In the genomic region with DNA sequence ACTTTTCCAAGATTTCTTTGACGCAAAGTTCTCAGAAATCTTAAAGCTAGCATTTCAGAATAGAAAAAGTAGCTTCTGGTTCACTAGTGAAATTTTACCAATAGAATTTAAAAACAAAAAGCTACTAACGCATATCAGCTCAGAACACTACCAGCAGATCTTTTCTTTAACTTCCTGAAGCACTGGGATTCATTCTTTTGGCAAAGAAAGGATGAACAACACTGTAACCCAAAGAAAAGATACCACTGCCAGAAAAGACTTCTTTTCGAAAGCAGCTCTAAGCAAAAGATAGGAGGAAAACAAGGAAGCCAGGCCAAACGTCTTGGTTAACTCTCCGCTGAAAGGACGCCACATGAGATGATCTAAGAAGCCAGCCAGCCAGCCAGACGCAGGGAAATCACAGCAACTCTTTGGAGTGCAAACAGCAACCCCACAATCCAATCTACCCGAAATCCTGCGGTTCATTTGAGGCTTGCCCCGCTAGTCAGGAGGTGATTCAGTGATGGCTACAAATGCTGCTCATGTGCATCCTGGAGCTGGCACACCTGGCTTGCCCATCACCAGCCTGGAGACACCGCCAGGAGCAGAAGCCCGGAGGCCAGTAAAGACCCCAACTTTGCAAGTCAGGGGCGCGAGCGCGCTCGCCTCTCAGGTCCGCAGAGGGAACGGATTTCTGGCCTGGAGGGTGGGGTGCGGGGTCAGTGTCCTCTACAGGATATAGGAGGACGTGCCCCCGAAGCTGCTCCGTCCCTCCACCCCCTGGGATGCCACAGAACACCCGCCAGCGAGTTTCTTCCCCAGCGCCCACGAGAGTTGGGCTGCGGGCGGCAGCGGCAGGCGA, we compare ENCODE assay signal across 8 cellular contexts. TPM values are rescaled to one million over a fixed set of nuclear protein-coding genes. Genes with fewer than 3 reads are reported as not detected.
A peak's percentile ranks its signal among the peaks of the same experiment; 100 is the strongest.
DNase-seq lines count a peak whose midpoint lies in the region; ATAC-seq and TF ChIP-seq lines count a peak whose summit lies in the region.

No MANE protein-coding gene starts in this region.

- in situ Hi-C loops in T47D (cut with HindIII; ENCODE audit: low pct_unique_long_range_greater_than_20kb, low sequenced_read_pairs) = no loop called here

- DNase-seq in DMS114 treated with DMSO at 0.1 percent for 48 hours (lab: John Stamatoyannopoulos, UW; ENCODE audit: unreplicated experiment) = peak; percentile 56
- DNase-seq in T47D (ENCODE audit: low read depth in 1 of 2, low spot score in 1 of 2) = peak; percentile 58 to 73
- no peak for DNase-seq in iPS DF 6.9 (ENCODE audit: low read depth, low spot score)
- DNase-seq in renal cortical epithelial cell (ENCODE audit: low read depth) = peak; percentile 73

- peak overlapping the region; percentile 35; the same call in 1 of the 2 replicates for H3K4me3 ChIP-seq in iPS DF 6.9 (ENCODE audit: low read length)

- peaks cover 17% of the 10 kb centered on the region for H3K27me3 ChIP-seq in iPS DF 6.9 (ENCODE audit: control insufficient read depth, insufficient read depth, low read length)

- peaks cover 2% of the 10 kb centered on the region; the same call in 1 of the 2 replicates for H3K4me1 ChIP-seq in iPS DF 6.9 (ENCODE audit: control insufficient read depth, insufficient read depth, low read length)

- no peaks in the 10 kb centered on the region for H3K9me3 ChIP-seq in iPS DF 6.9 (ENCODE audit: control insufficient read depth, insufficient read depth, low read length)

- WGBS in iPS DF 6.9 (ENCODE audit: insufficient coverage, insufficient read length) = no CpG with 5 or more reads among the region's 31 CpGs

- no peak overlapping the region for H3K27ac ChIP-seq in iPS DF 6.9 (ENCODE audit: low read length)

- no peaks in the 10 kb centered on the region for H3K36me3 ChIP-seq in iPS DF 6.9 (ENCODE audit: control insufficient read depth, insufficient read depth, low read length)

- peak; percentile 2 for ATAC-seq in HG03066 (IDR thresholded peaks at IDR 0.05; ENCODE audit: low read depth, unreplicated experiment)
- ATAC-seq in GM21526 (IDR thresholded peaks at IDR 0.05; ENCODE audit: low FRiP score, unreplicated experiment) = no peak
- no peak for ATAC-seq in GM18868 (IDR thresholded peaks at IDR 0.05; ENCODE audit: unreplicated experiment)

TF ChIP-seq in PFSK-1, 5 proteins besides CTCF, POLR2A, EP300 and RAD21:
- TF ChIP-seq FOXP2 (optimal IDR thresholded peaks at IDR 0.05; ENCODE audit: borderline replicate concordance, extremely low read depth, extremely low read length, insufficient read depth) (no peak), SIN3A (IDR thresholded peaks at IDR 0.05; ENCODE audit: borderline replicate concordance, insufficient read depth, low read length) (peak; percentile 51; the same call in 1 of the 2 replicates), POLR2AphosphoS5 (IDR thresholded peaks at IDR 0.05; ENCODE audit: low read depth, low read length) (no peak)

RNA-seq across cellular contexts. Expression of a gene that starts 0.8 kb away (rescaled TPM):
- 24.3 TPM for polyA plus RNA-seq in PFSK-1 (2012; ENCODE audit: insufficient read length, low read depth)
- total RNA-seq in renal cortical epithelial cell = 8.3 and 41.8 TPM in 2 replicates

RNA-seq across cellular contexts. Expression of a gene that starts 54.2 kb away (rescaled TPM):
- 7.1 TPM for polyA plus RNA-seq in PFSK-1 (2012; ENCODE audit: insufficient read length, low read depth)
- total RNA-seq in renal cortical epithelial cell = under 0.01 TPM in 2 replicates
